Comparison of ENCODE assay signal across 8 cellular contexts in the genomic region with DNA sequence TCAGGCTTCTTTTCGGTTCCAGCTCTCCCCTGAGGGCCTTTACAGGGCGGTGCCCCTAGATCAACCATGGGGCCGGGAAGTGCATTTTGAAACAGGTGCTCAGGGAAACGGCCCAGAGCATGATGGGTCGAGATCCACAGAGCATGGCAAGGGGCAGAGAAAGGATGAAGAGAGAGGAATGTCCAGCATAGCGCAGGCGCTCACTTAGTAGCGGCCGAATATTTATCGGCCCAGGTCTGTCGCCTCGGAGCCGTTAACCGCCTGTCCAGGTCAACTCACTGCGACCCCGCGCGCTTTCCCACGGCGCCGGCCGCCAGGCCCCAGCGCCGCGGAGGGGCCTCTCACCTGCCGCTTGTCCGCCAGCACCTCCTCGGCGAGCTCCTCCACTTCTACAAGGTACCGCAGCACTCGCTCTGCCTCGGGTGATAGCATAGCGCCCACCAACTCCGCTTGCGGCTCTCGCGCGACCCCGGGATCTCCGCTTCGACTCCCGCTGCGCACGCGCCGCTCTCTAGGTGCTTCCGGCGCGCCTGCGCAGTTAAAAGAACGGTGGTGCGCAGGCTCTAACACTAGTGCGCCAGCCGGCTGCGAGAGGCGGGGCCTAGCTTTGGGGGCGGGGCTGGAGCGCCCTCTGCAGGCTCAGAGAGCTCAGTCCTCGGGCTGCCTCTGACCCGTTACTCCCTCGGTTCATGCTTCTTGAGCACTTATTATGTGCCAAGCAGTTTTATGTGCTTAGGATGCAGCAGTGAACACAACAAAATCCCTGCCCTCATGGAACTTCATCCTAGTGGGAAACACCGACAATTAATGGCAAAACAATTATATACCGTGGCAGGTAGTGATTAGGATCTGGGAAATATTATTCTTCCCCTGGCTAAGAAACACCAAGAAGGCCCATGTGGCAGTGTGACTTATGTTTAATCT. TPM values are rescaled to one million over a fixed set of nuclear protein-coding genes. Genes with fewer than 3 reads are reported as not detected.
DNase-seq lines count a peak whose midpoint lies in the region; ATAC-seq, FAIRE-seq and TF ChIP-seq lines count a peak whose summit lies in the region.

A gene (minus strand): TSS at position 517 of the 924 bp plus-strand sequence. CDS start 85 bp downstream, at position 432.

- DNase-seq in BE2C (peak; percentile 98), NCI-H345 treated with DMSO at 0.1 percent for 48 hours (lab: John Stamatoyannopoulos, UW; ENCODE audit: unreplicated experiment) (peak; percentile 98), keratinocyte (ENCODE audit: low read depth, low spot score) (peak; percentile 81)
- peak; percentile 91 to 95 (median 94) for DNase-seq in activated CD4-positive, CD25-positive, alpha-beta regulatory T cell (lab: John Stamatoyannopoulos, UW)
- peak; percentile 94 to 97 for DNase-seq in central memory CD8-positive, alpha-beta T cell (ENCODE audit: low spot score in 2 of 2)
- peak; percentile 94 to 96 (median 94) for DNase-seq in stimulated activated CD4-positive, alpha-beta T cell treated with anti-CD3 and anti-CD28 coated beads, Interleukin-12 subunit alpha, Interleukin-12 subunit beta, amount 100 ng/mL, for 48 hours (ENCODE audit: low read depth in 2 of 3, low spot score in 1 of 3)

- peaks cover 37% of the 10 kb centered on the region for H3K36me3 ChIP-seq in BE2C
- peaks cover 4 to 23% of the 10 kb centered on the region in 2 experiments for H3K36me3 ChIP-seq in keratinocyte (ENCODE audit: control insufficient read depth in 2 of 2, extremely low read depth in 1 of 2, insufficient read depth in 2 of 2, low read length in 2 of 2)

- ATAC-seq in GM19043 (IDR thresholded peaks at IDR 0.05; ENCODE audit: low read depth, unreplicated experiment): peak; percentile 91
- ATAC-seq in HG03354 (IDR thresholded peaks at IDR 0.05; ENCODE audit: poor library complexity, severe bottlenecking, unreplicated experiment): peak; percentile 93
- peak; percentile 95 for ATAC-seq in central memory CD8-positive, alpha-beta T cell (replicated peaks; ENCODE audit: extremely low read depth, poor library complexity, severe bottlenecking)

- H3K9me3 ChIP-seq in BE2C (no peaks in the 10 kb centered on the region), keratinocyte (ENCODE audit: control insufficient read depth, low read depth, low read length) (no peaks in the 10 kb centered on the region)

- H3K4me3 Mint-ChIP-seq in central memory CD8-positive, alpha-beta T cell: peak within 1 kb of the TSS; percentile 99

- no peaks in the 10 kb centered on the region for H3K9me3 Mint-ChIP-seq in central memory CD8-positive, alpha-beta T cell

- peaks cover 28% of the 10 kb centered on the region for H3K27me3 Mint-ChIP-seq in central memory CD8-positive, alpha-beta T cell

- peak within 1 kb of the TSS; percentile 99 for H3K27ac Mint-ChIP-seq in central memory CD8-positive, alpha-beta T cell (ENCODE audit: low read depth)

- peak within 1 kb of the TSS; percentile 78 for H2AFZ ChIP-seq in keratinocyte (ENCODE audit: control insufficient read depth, low read length)

- H3K27me3 ChIP-seq in BE2C (peaks cover 2% of the 10 kb centered on the region; the same call in 1 of the 2 replicates), keratinocyte (ENCODE audit: control insufficient read depth, extremely low read depth, insufficient read depth, low read length) (peaks cover 8% of the 10 kb centered on the region)

- peaks cover 24% of the 10 kb centered on the region for H3K79me2 ChIP-seq in keratinocyte (ENCODE audit: control insufficient read depth, insufficient read depth, low read length)

- H3K4me2 ChIP-seq in keratinocyte (ENCODE audit: control insufficient read depth, extremely low read depth, insufficient read depth, low read depth, low read length): peak within 1 kb of the TSS; percentile 91

- peaks cover 16% of the 10 kb centered on the region for H3K36me3 Mint-ChIP-seq in central memory CD8-positive, alpha-beta T cell (ENCODE audit: insufficient read depth)

- H3K4me1 Mint-ChIP-seq in central memory CD8-positive, alpha-beta T cell: peaks cover 34% of the 10 kb centered on the region

- H3K4me1 ChIP-seq in BE2C (no peaks in the 10 kb centered on the region), keratinocyte (ENCODE audit: control insufficient read depth, extremely low read depth, insufficient read depth, low read length) (peaks cover 9% of the 10 kb centered on the region)

- dilution Hi-C loops in keratinocyte (cut with MboI; ENCODE audit: extremely low pct_ligation_motif_present, low sequenced_read_pairs): no loop called here

- FAIRE-seq in keratinocyte (lab: Jason Lieb, UNC): no peak

- H4K20me1 ChIP-seq in keratinocyte (ENCODE audit: control insufficient read depth, extremely low read depth, insufficient read depth, low read length): no peaks in the 10 kb centered on the region

- H3K4me3 ChIP-seq in BE2C (ENCODE audit: low read depth, low read length) (peak within 1 kb of the TSS; percentile 99), keratinocyte (ENCODE audit: control insufficient read depth in 2 of 3, extremely low read depth in 1 of 3, insufficient read depth in 2 of 3, low read depth in 1 of 3, low read length in 3 of 3) (peak within 1 kb of the TSS; percentile 83 to 96 (median 86))

- peak within 1 kb of the TSS; percentile 85 for H3K9ac ChIP-seq in keratinocyte (ENCODE audit: control insufficient read depth, extremely low read depth, insufficient read depth, low read length)

- no peaks in the 10 kb centered on the region for H3K9me1 ChIP-seq in keratinocyte (ENCODE audit: control insufficient read depth, extremely low read depth, insufficient read depth, low read length)

- TF ChIP-seq CTCF in BE2C (IDR thresholded peaks at IDR 0.05; ENCODE audit: low read depth, low read length) (peak; percentile 95), keratinocyte (optimal IDR thresholded peaks at IDR 0.05 in 1 of 3, IDR thresholded peaks at IDR 0.05 in 1 of 3, conservative IDR thresholded peaks at IDR 0.05 in 1 of 3; ENCODE audit: extremely low read depth in 1 of 3, insufficient read depth in 2 of 3, low read length in 3 of 3) (peak; percentile 92 to 99 (median 93))

- H3K27ac ChIP-seq in keratinocyte (ENCODE audit: control insufficient read depth, insufficient read depth, low read length): peak within 1 kb of the TSS; percentile 58

RNA-seq across cellular contexts. Expression of the gene that starts here (rescaled TPM):
- polyA plus RNA-seq in BE2C (2012; ENCODE audit: insufficient read depth, insufficient read length, low read depth): 93.4 TPM
- 15.3 to 17.5 TPM (median 15.7 TPM) in 3 replicates for polyA plus RNA-seq in keratinocyte
- 13.6 TPM for polyA plus RNA-seq in keratinocyte (2011; ENCODE audit: low read depth)
- 13.1 and 15.8 TPM in 2 replicates for polyA plus RNA-seq in keratinocyte (2011; cell fraction: cytosol; rRNA removed)
- 11.1 and 12.3 TPM in 2 replicates for polyA plus RNA-seq in keratinocyte (2011; cell fraction: nucleus; rRNA removed)
- 13.4 and 13.9 TPM in 2 replicates for polyA plus RNA-seq in keratinocyte (2012; ENCODE audit: low replicate concordance)
- polyA minus RNA-seq in keratinocyte: 1.6 to 3.9 TPM (median 2.3 TPM) in 3 replicates
- 11.3 TPM for polyA minus RNA-seq in keratinocyte (2011; cell fraction: cytosol; rRNA and poly(A)+ RNA removed)
- 1.6 and 2.2 TPM in 2 replicates for polyA minus RNA-seq in keratinocyte (2011; cell fraction: nucleus; rRNA and poly(A)+ RNA removed)

Comparison
In these comparisons a context has a peak if more than half of its experiments do, and no peak if none do; other contexts are left out.
1. Peak in every context shown above with its lines: DNase-seq, ATAC-seq, H3K4me3 ChIP-seq and H3K27ac ChIP-seq.